Comparison of ENCODE assay signal across 19 cellular contexts in genomic region chr6:150008588-150008987, GRCh38. TPM values are rescaled to one million over a fixed set of nuclear protein-coding genes. Genes with fewer than 3 reads are reported as not detected.
A peak's percentile ranks its signal among the peaks of the same experiment; 100 is the strongest.
DNase-seq lines count a peak whose midpoint lies in the region; ATAC-seq and TF ChIP-seq lines count a peak whose summit lies in the region.
"Had no signal": no experiment of that assay in that cellular context is flagged by ENCODE, and none has a peak within 500 bp of the region (broad histone marks: within the 10 kb centered on the region; RNA-seq: fewer than 3 reads in every experiment).

No MANE protein-coding gene starts in this region.

- no peaks in the 10 kb centered on the region for H3K9me3 ChIP-seq in endodermal cell (ENCODE audit: control insufficient read depth, low read length)
- H3K9me3 ChIP-seq: HAP-1, heart right ventricle, testis had no signal

- POLR2A ChIA-PET in RWPE1 (lab: Yijun Ruan, JAX; ENCODE audit: low non-redundant PET) = no interaction called here

- WGBS in endodermal cell (ENCODE audit: insufficient coverage in 1 of 2, insufficient read length in 1 of 2), 2 experiments = 59 to 75% methylated on average over 5 to 9 of the region's 9 CpGs

- peaks cover 81% of the 10 kb centered on the region for H3K27me3 Mint-ChIP-seq in endodermal cell (ENCODE audit: insufficient read depth)

- H3K27ac ChIP-seq in RWPE1 = no peak overlapping the region
- H3K27ac ChIP-seq in endodermal cell (ENCODE audit: low read depth, low read length) = no peak overlapping the region
- H3K27ac ChIP-seq: cardiac muscle cell, epithelial cell of prostate, heart right ventricle, testis had no signal

- CTCF ChIA-PET in RWPE1 (lab: Yijun Ruan, JAX) = interaction anchor here (0.7 kb wide), 5 partner anchors 45 to 806 kb away, joined by 3 to 6 read pairs (median 3); partner anchors contain the start of genes ULBP1 and ULBP3

- H3K27me3 ChIP-seq in endodermal cell (ENCODE audit: control insufficient read depth, insufficient read depth, low read length, poor library complexity, severe bottlenecking) = peaks cover 81% of the 10 kb centered on the region
- H3K27me3 ChIP-seq: testis had no signal

- no peaks in the 10 kb centered on the region for H3K4me1 ChIP-seq in endodermal cell (ENCODE audit: control insufficient read depth, insufficient read depth, low read length)
- H3K4me1 ChIP-seq: HAP-1 had no signal

- no peak for TF ChIP-seq CTCF in RWPE1 (conservative IDR thresholded peaks at IDR 0.05; ENCODE audit: low read depth)
- TF ChIP-seq CTCF in endodermal cell (conservative IDR thresholded peaks at IDR 0.05) = no peak

- H3K9me3 Mint-ChIP-seq in endodermal cell = no peaks in the 10 kb centered on the region
- H3K9me3 Mint-ChIP-seq: CD8-positive, alpha-beta T cell; naive thymus-derived CD8-positive, alpha-beta T cell had no signal

- DNase-seq in 8988T (peak; percentile 90), COLO668 (lab: John Stamatoyannopoulos, UW; ENCODE audit: unreplicated experiment) (peak; percentile 48), RWPE1 (ENCODE audit: low spot score) (peak; percentile 62), endodermal cell (peak; percentile 26), NCI-H1694 treated with DMSO at 0.1 percent for 48 hours (lab: John Stamatoyannopoulos, UW) (no peak), HuH-7 (ENCODE audit: low spot score) (no peak), NCI-H524 treated with DMSO at 0.1 percent for 48 hours (lab: John Stamatoyannopoulos, UW) (no peak)
- DNase-seq: activated gamma-delta T cell; heart right ventricle; naive thymus-derived CD8-positive, alpha-beta T cell; NCI-H1092 treated with DMSO at 0.1 percent for 48 hours; NCI-H774; testis had no signal

- ATAC-seq in GM19324 (IDR thresholded peaks at IDR 0.05; ENCODE audit: low FRiP score, unreplicated experiment) = no peak
- ATAC-seq: CD8-positive, alpha-beta T cell; heart right ventricle; left lobe of liver; naive thymus-derived CD8-positive, alpha-beta T cell had no signal

- no peaks in the 10 kb centered on the region for H3K36me3 Mint-ChIP-seq in endodermal cell (ENCODE audit: low read depth)
- H3K36me3 Mint-ChIP-seq: CD8-positive, alpha-beta T cell; naive thymus-derived CD8-positive, alpha-beta T cell had no signal

- peaks cover 6% of the 10 kb centered on the region for H3K4me1 Mint-ChIP-seq in endodermal cell

- H3K36me3 ChIP-seq in endodermal cell (ENCODE audit: control insufficient read depth, insufficient read depth, low read length) = no peaks in the 10 kb centered on the region
- H3K36me3 ChIP-seq: cardiac muscle cell, HAP-1, heart right ventricle had no signal

- no peak overlapping the region for H3K27ac Mint-ChIP-seq in endodermal cell
- H3K27ac Mint-ChIP-seq: CD8-positive, alpha-beta T cell had no signal

- H3K9ac ChIP-seq in endodermal cell (ENCODE audit: extremely low read depth, low read length, poor library complexity, severe bottlenecking) = no peak overlapping the region

- no peak overlapping the region for H3K4me3 ChIP-seq in endodermal cell (ENCODE audit: low read length)
- H3K4me3 ChIP-seq: cardiac muscle cell, HAP-1, heart right ventricle, testis had no signal

- H3K4me3 Mint-ChIP-seq in endodermal cell = no peak overlapping the region
- H3K4me3 Mint-ChIP-seq: CD8-positive, alpha-beta T cell; naive thymus-derived CD8-positive, alpha-beta T cell had no signal

RNA-seq across cellular contexts. Expression of gene RAET1L, which starts 16.7 kb away (rescaled TPM):
- total RNA-seq in endodermal cell = not detected
- not detected for polyA plus RNA-seq in endodermal cell (2013, experiment 1 of 2)
- not detected for polyA plus RNA-seq in endodermal cell (2013, experiment 2 of 2)
- total RNA-seq: cardiac muscle cell; CD8-positive, alpha-beta T cell; heart right ventricle; left lobe of liver; naive thymus-derived CD8-positive, alpha-beta T cell had no signal
- polyA plus RNA-seq: cardiac muscle cell; naive thymus-derived CD8-positive, alpha-beta T cell had no signal

RNA-seq across cellular contexts. Expression of gene ULBP1, which starts 44.8 kb away (rescaled TPM):
- total RNA-seq in endodermal cell = under 1 TPM; 0.31 to 0.55 TPM
- 4.0 TPM for polyA plus RNA-seq in endodermal cell (2013, experiment 1 of 2)
- polyA plus RNA-seq in endodermal cell (2013, experiment 2 of 2) = 2.5 TPM
- total RNA-seq: cardiac muscle cell had no signal
- polyA plus RNA-seq: cardiac muscle cell; naive thymus-derived CD8-positive, alpha-beta T cell had no signal

Comparison
In these comparisons a context has a peak if more than half of its experiments do, and no peak if none do; other contexts are left out.
1. DNase-seq: peak in 8988T (single experiment), COLO668 (single experiment), RWPE1 (single experiment) and endodermal cell (single experiment); none in NCI-H1694 treated with DMSO at 0.1 percent for 48 hours (single experiment), HuH-7 (single experiment) and NCI-H524 treated with DMSO at 0.1 percent for 48 hours (single experiment).